In the genomic region with DNA sequence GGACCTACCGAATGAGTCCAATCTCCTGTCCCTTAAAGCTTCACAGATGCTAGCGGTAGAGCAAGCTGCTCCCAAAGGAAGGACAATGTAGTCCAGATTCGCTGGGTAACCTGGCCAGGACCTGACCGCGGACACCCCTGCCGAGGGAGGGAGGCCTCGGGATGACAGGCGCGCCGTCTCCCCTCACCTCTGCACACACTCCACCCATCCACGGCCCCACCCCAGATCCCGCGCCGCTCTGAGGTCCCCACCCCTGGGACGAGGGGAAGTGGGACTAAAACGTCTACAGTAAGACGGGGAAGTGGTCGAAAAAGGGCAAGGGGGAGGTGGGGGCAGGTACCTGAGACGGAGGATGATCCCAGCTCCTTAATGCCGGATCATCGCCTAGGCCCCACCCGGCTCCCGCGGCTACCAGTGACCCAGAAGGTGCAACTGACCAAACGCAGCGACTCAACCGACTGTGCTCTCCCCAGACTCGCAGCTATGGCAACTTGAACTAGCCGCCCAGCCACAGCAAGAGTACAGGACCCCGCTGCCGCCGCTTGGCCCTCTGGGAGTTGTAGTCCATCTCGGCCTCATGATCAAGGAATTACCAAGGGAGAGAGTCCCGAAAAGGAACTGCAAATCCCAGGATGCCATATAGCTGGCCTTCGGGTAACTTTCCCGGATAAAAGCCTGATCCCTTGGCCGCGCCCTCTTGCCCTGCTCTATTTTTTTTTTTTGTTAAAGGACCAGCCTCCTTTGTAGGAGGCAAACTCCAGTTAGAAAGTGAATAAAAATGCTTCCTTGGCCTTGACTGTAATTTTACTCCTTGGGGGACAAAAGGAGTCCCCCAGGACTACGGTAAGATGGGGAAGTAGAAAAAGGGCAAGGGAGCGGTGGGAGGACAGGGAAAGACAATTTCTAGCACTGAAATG, we compare ENCODE assay signal across 8 cellular contexts. TPM values are rescaled to one million over a fixed set of nuclear protein-coding genes. Genes with fewer than 3 reads are reported as not detected.
DNase-seq lines count a peak whose midpoint lies in the region; ATAC-seq, FAIRE-seq and TF ChIP-seq lines count a peak whose summit lies in the region.

Gene CEP128, minus strand, starts transcription at position 498 of the 917 bp plus-strand sequence.

- peak; percentile 68 to 79 for TF ChIP-seq EP300 in tibial nerve (IDR thresholded peaks at IDR 0.05)

- H3K9me3 ChIP-seq in cardiac muscle cell (ENCODE audit: low read depth), result no peaks in the 10 kb centered on the region
- no peaks in the 10 kb centered on the region for H3K9me3 ChIP-seq in parathyroid adenoma (ENCODE audit: control insufficient read depth, low read length)
- no peaks in the 10 kb centered on the region for H3K9me3 ChIP-seq in tibial nerve

- peak within 1 kb of the TSS; percentile 88 for H3K4me3 Mint-ChIP-seq in activated naive CD8-positive, alpha-beta T cell treated with anti-CD3 and anti-CD28 coated beads, Interleukin-2, amount 50 U/mL, for 24 hours

- H3K36me3 Mint-ChIP-seq in activated naive CD8-positive, alpha-beta T cell treated with anti-CD3 and anti-CD28 coated beads, Interleukin-2, amount 50 U/mL, for 24 hours (ENCODE audit: low read depth), result peaks cover 3% of the 10 kb centered on the region

- peak; percentile 99 for ATAC-seq in HG02763 (IDR thresholded peaks at IDR 0.05; ENCODE audit: unreplicated experiment)
- peak; percentile 96 for ATAC-seq in activated naive CD8-positive, alpha-beta T cell treated with anti-CD3 and anti-CD28 coated beads, Interleukin-2, amount 50 U/mL, for 24 hours

- peak within 1 kb of the TSS; percentile 90 for H2AFZ ChIP-seq in parathyroid adenoma

- H3K36me3 ChIP-seq in cardiac muscle cell (no peaks in the 10 kb centered on the region), parathyroid adenoma (ENCODE audit: control insufficient read depth, insufficient read depth, low read length) (no peaks in the 10 kb centered on the region), tibial nerve (no peaks in the 10 kb centered on the region)

- FAIRE-seq in GM12891 (lab: Jason Lieb, UNC), result peak; percentile 97

- peaks cover 44% of the 10 kb centered on the region for H3K4me1 Mint-ChIP-seq in activated naive CD8-positive, alpha-beta T cell treated with anti-CD3 and anti-CD28 coated beads, Interleukin-2, amount 50 U/mL, for 24 hours

- H3K4me1 ChIP-seq in cardiac muscle cell (ENCODE audit: low read depth) (no peaks in the 10 kb centered on the region), parathyroid adenoma (peaks cover 7% of the 10 kb centered on the region), tibial nerve (peaks cover 0 to 20% (median 5%) of the 10 kb centered on the region in 4 donors)

- no peaks in the 10 kb centered on the region for H3K27me3 Mint-ChIP-seq in activated naive CD8-positive, alpha-beta T cell treated with anti-CD3 and anti-CD28 coated beads, Interleukin-2, amount 50 U/mL, for 24 hours

- TF ChIP-seq CTCF in cardiac muscle cell (IDR thresholded peaks at IDR 0.05; ENCODE audit: low read depth, low read length) (no peak), parathyroid adenoma (IDR thresholded peaks at IDR 0.05) (no peak), tibial nerve (IDR thresholded peaks at IDR 0.05) (no peak)

- H3K4me2 ChIP-seq in parathyroid adenoma (ENCODE audit: low read length), result peak within 1 kb of the TSS; percentile 90

- H3K27me3 ChIP-seq in cardiac muscle cell (no peaks in the 10 kb centered on the region), parathyroid adenoma (ENCODE audit: control insufficient read depth, insufficient read depth, low read length) (no peaks in the 10 kb centered on the region), tibial nerve (no peaks in the 10 kb centered on the region)

- H3K27ac ChIP-seq in cardiac muscle cell, result peak within 1 kb of the TSS; percentile 20
- H3K27ac ChIP-seq in parathyroid adenoma, result no peak within 1 kb of the TSS
- peak within 1 kb of the TSS; percentile 6 to 81 (median 67) for H3K27ac ChIP-seq in tibial nerve

- H3K4me3 ChIP-seq in cardiac muscle cell (peak within 1 kb of the TSS; percentile 71), parathyroid adenoma (ENCODE audit: low read depth, low read length) (peak within 1 kb of the TSS; percentile 83), tibial nerve (peak within 1 kb of the TSS; percentile 54 to 82 (median 62))

- no peak within 1 kb of the TSS for H3K9ac ChIP-seq in parathyroid adenoma

- WGBS in tibial nerve, 2 donors, result 0 to 1% methylated on average over 40 of the region's 40 CpGs

- H3K9me3 Mint-ChIP-seq in activated naive CD8-positive, alpha-beta T cell treated with anti-CD3 and anti-CD28 coated beads, Interleukin-2, amount 50 U/mL, for 24 hours, result no peaks in the 10 kb centered on the region

- no peaks in the 10 kb centered on the region for H3K79me2 ChIP-seq in parathyroid adenoma

- no peak for TF ChIP-seq POLR2A in GM12891 (IDR thresholded peaks at IDR 0.05; ENCODE audit: low read depth, low read length)
- TF ChIP-seq POLR2A in tibial nerve (IDR thresholded peaks at IDR 0.05), result no peak

- H3K27ac Mint-ChIP-seq in activated naive CD8-positive, alpha-beta T cell treated with anti-CD3 and anti-CD28 coated beads, Interleukin-2, amount 50 U/mL, for 24 hours, result peak within 1 kb of the TSS; percentile 97

- DNase-seq in GM12891 (ENCODE audit: insufficient read length, low spot score) (peak; percentile 67), NCI-H1417 (lab: John Stamatoyannopoulos, UW) (peak; percentile 96 to 99 (median 98)), T follicular helper cell (ENCODE audit: low read depth) (peak; percentile 78), cardiac muscle cell (ENCODE audit: low read depth in 1 of 2, low spot score in 1 of 2) (peak; percentile 98 to 99), tibial nerve (ENCODE audit: low spot score in 2 of 2) (peak; percentile 88 to 94)
- DNase-seq in activated naive CD8-positive, alpha-beta T cell treated with anti-CD3 and anti-CD28 coated beads, Interleukin-2, amount 50 U/mL, for 24 hours, result peak; percentile 90

TF ChIP-seq in GM12891, 5 proteins besides CTCF, POLR2A, EP300 and RAD21:
- TF ChIP-seq POLR2AphosphoS5 (IDR thresholded peaks at IDR 0.05; ENCODE audit: low read depth, low read length) (no peak; the same call in 1 of the 2 replicates), SPI1 (IDR thresholded peaks at IDR 0.05; ENCODE audit: low read depth, low read length) (peak; percentile 47; the same call in 1 of the 2 replicates), TAF1 (IDR thresholded peaks at IDR 0.05; ENCODE audit: low read depth, low read length) (0 out of 2 replicates have a peak, but pooled peaks have one; percentile 23), PAX5 (IDR thresholded peaks at IDR 0.05; ENCODE audit: insufficient read depth, low read length, severe bottlenecking) (no peak)
TF ChIP-seq in GM12891: peak in this region for 2.

RNA-seq across cellular contexts. Expression of gene CEP128, which starts in this region (rescaled TPM):
- 2.0 TPM for polyA plus RNA-seq in GM12891 (2012; ENCODE audit: low read depth, missing spikeins)
- total RNA-seq in cardiac muscle cell (7.5 and 14.3 TPM in 2 replicates), tibial nerve (10 to 100 TPM in 3 of 4 donors, 1 to 10 TPM in 1; 7.3 to 13.9 (median 12.5) TPM)
- 7.3 and 13.6 TPM in 2 replicates for polyA plus RNA-seq in cardiac muscle cell
